17 cellular contexts compared by ENCODE assay signal in genomic region chr6:52610745-52611355, GRCh38. TPM values are rescaled to one million over a fixed set of nuclear protein-coding genes. Genes with fewer than 3 reads are reported as not detected.
DNase-seq lines count a peak whose midpoint lies in the region; ATAC-seq, FAIRE-seq and TF ChIP-seq lines count a peak whose summit lies in the region.
"Had no signal": no experiment of that assay in that cellular context is flagged by ENCODE, and none has a peak within 500 bp of the region (broad histone marks: within the 10 kb centered on the region; RNA-seq: fewer than 3 reads in every experiment).

No MANE protein-coding gene starts in this region.

- no peak overlapping the region for H3K14ac ChIP-seq in mesenchymal stem cell (ENCODE audit: low read length in 2 of 2)

- H3K9me3 Mint-ChIP-seq in activated T-helper 17 cell treated with anti-CD3 and anti-CD28 coated beads, Interleukin-2, amount 50 U/mL, for 72 hours = no peaks in the 10 kb centered on the region
- H3K9me3 Mint-ChIP-seq in glutamatergic neuron (ENCODE audit: unreplicated experiment) = no peaks in the 10 kb centered on the region

- no peak for TF ChIP-seq CTCF in bronchial epithelial cell (IDR thresholded peaks at IDR 0.05; ENCODE audit: insufficient read depth, low read length, severe bottlenecking)
- TF ChIP-seq CTCF in glutamatergic neuron (IDR thresholded peaks at IDR 0.05; ENCODE audit: partially characterized antibody, unreplicated experiment) = no peak

- peak overlapping the region; percentile 61 for H4K8ac ChIP-seq in mesenchymal stem cell (ENCODE audit: low read length)

- peak overlapping the region; percentile 78 for H2BK120ac ChIP-seq in mesenchymal stem cell (ENCODE audit: low read depth, low read length)

- no peaks in the 10 kb centered on the region for H3K36me3 ChIP-seq in bronchial epithelial cell (ENCODE audit: control insufficient read depth, insufficient read depth, low read length)
- H3K36me3 ChIP-seq in mesenchymal stem cell (ENCODE audit: control insufficient read depth in 1 of 2, insufficient read depth in 2 of 2, low read depth in 1 of 2, low read length in 2 of 2) = no peaks in the 10 kb centered on the region
- H3K36me3 ChIP-seq: BE2C, stomach had no signal

- no peaks in the 10 kb centered on the region for H3K9me3 ChIP-seq in mesenchymal stem cell (ENCODE audit: control insufficient read depth, low read length)
- H3K9me3 ChIP-seq: BE2C, body of pancreas, stomach had no signal

- DNase-seq in GM04503 (ENCODE audit: low read depth) (peak; percentile 28), NCI-H226 (peak; percentile 34), bronchial epithelial cell (ENCODE audit: low read depth) (peak; percentile 70), mesenchymal stem cell (peak; percentile 84), glutamatergic neuron (no peak)
- no peak for DNase-seq in activated naive CD4-positive, alpha-beta T cell treated with anti-CD3 and anti-CD28 coated beads, Interleukin-2, amount 50 U/mL, for 16 hours
- DNase-seq in activated CD8-positive, alpha-beta memory T cell treated with anti-CD3 and anti-CD28 coated beads for 24 hours = no peak
- DNase-seq: activated CD4-positive, alpha-beta T cell treated with anti-CD3 and anti-CD28 coated beads for 4 hours; BE2C; body of pancreas; DND-41; NCI-H1092 treated with DMSO at 0.1 percent for 48 hours; NCI-H345; stomach had no signal

- H3K79me1 ChIP-seq in mesenchymal stem cell (replicated peaks; ENCODE audit: low read length, poor library complexity, severe bottlenecking) = no peaks in the 10 kb centered on the region

- ATAC-seq in activated T-helper 17 cell treated with anti-CD3 and anti-CD28 coated beads, Interleukin-2, amount 50 U/mL, for 72 hours (replicated peaks) = no peak
- ATAC-seq: body of pancreas had no signal

- H4K91ac ChIP-seq in mesenchymal stem cell (ENCODE audit: low read length) = no peak overlapping the region

- no peak overlapping the region for H2BK5ac ChIP-seq in mesenchymal stem cell (ENCODE audit: low read depth, low read length, poor library complexity, severe bottlenecking)

- H3K4me1 ChIP-seq in mesenchymal stem cell (ENCODE audit: control insufficient read depth, insufficient read depth, low read depth, low read length) = peaks cover 2% of the 10 kb centered on the region
- H3K4me1 ChIP-seq: body of pancreas had no signal

- H3K4me3 ChIP-seq in bronchial epithelial cell (ENCODE audit: low read depth, low read length) (no peak overlapping the region), mesenchymal stem cell (ENCODE audit: insufficient read depth in 1 of 2, low read depth in 1 of 2, low read length in 2 of 2) (peak overlapping the region in 1 of 2 experiments; percentile 3)
- H3K4me3 ChIP-seq: body of pancreas, stomach had no signal

- H3K4ac ChIP-seq in mesenchymal stem cell (ENCODE audit: low read depth in 1 of 2, low read length in 2 of 2) = peak overlapping the region in 1 of 2 experiments; percentile 9

- H2AK5ac ChIP-seq in mesenchymal stem cell (ENCODE audit: low read length, severe bottlenecking) = no peak overlapping the region

- H3K23ac ChIP-seq in mesenchymal stem cell (ENCODE audit: low read length in 2 of 2) = no peak overlapping the region

- H3K27ac ChIP-seq in mesenchymal stem cell (ENCODE audit: low read length, poor library complexity, severe bottlenecking) = no peak overlapping the region
- H3K27ac ChIP-seq: body of pancreas, stomach had no signal

- no peak for FAIRE-seq in bronchial epithelial cell (lab: Jason Lieb, UNC)
- FAIRE-seq: GM19239 had no signal

- H3K27me3 Mint-ChIP-seq in activated T-helper 17 cell treated with anti-CD3 and anti-CD28 coated beads, Interleukin-2, amount 50 U/mL, for 72 hours = peaks cover 7% of the 10 kb centered on the region
- H3K27me3 Mint-ChIP-seq in glutamatergic neuron (ENCODE audit: unreplicated experiment) = no peaks in the 10 kb centered on the region

- H3K4me3 Mint-ChIP-seq in activated T-helper 17 cell treated with anti-CD3 and anti-CD28 coated beads, Interleukin-2, amount 50 U/mL, for 72 hours = no peak overlapping the region
- no peak overlapping the region for H3K4me3 Mint-ChIP-seq in glutamatergic neuron (ENCODE audit: unreplicated experiment)
- H3K4me3 Mint-ChIP-seq: T-helper 1 cell treated with Interleukin-12 subunit alpha and Interleukin-12 subunit beta and Interleukin-4 antibody, amounts not matched to agents 30 μg/mL and 1 μg/mL, for 36 hours had no signal

- H3K27ac Mint-ChIP-seq in activated T-helper 17 cell treated with anti-CD3 and anti-CD28 coated beads, Interleukin-2, amount 50 U/mL, for 72 hours = no peak overlapping the region
- H3K27ac Mint-ChIP-seq in glutamatergic neuron (ENCODE audit: unreplicated experiment) = no peak overlapping the region
- H3K27ac Mint-ChIP-seq: T-helper 1 cell treated with Interleukin-12 subunit alpha and Interleukin-12 subunit beta and Interleukin-4 antibody, amounts not matched to agents 30 μg/mL and 1 μg/mL, for 36 hours had no signal

- WGBS in mesenchymal stem cell = 52% methylated on average over 4 of the region's 5 CpGs

- H3K4me2 ChIP-seq in mesenchymal stem cell (ENCODE audit: low read length, poor library complexity, severe bottlenecking) = no peak overlapping the region

- H3K36me3 Mint-ChIP-seq in activated T-helper 17 cell treated with anti-CD3 and anti-CD28 coated beads, Interleukin-2, amount 50 U/mL, for 72 hours (ENCODE audit: low read depth) = no peaks in the 10 kb centered on the region
- no peaks in the 10 kb centered on the region for H3K36me3 Mint-ChIP-seq in glutamatergic neuron (ENCODE audit: unreplicated experiment)

- H3K4me1 Mint-ChIP-seq in activated T-helper 17 cell treated with anti-CD3 and anti-CD28 coated beads, Interleukin-2, amount 50 U/mL, for 72 hours = no peaks in the 10 kb centered on the region
- no peaks in the 10 kb centered on the region for H3K4me1 Mint-ChIP-seq in glutamatergic neuron (ENCODE audit: low read depth, unreplicated experiment)

- no peak overlapping the region for H3K9ac ChIP-seq in mesenchymal stem cell (ENCODE audit: low read length)

- H3K27me3 ChIP-seq in bronchial epithelial cell (ENCODE audit: control insufficient read depth, insufficient read depth, low read length) = no peaks in the 10 kb centered on the region
- H3K27me3 ChIP-seq in mesenchymal stem cell (ENCODE audit: control insufficient read depth in 1 of 2, insufficient read depth in 1 of 2, low read length in 2 of 2) = no peaks in the 10 kb centered on the region
- H3K27me3 ChIP-seq: BE2C, body of pancreas, stomach had no signal

- H2BK12ac ChIP-seq in mesenchymal stem cell (ENCODE audit: low read length in 2 of 2) = peak overlapping the region in 1 of 2 experiments; percentile 14

- H2AFZ ChIP-seq in mesenchymal stem cell (ENCODE audit: low read depth, low read length) = no peak overlapping the region

- no peak overlapping the region for H2BK15ac ChIP-seq in mesenchymal stem cell (ENCODE audit: low read depth, poor library complexity, severe bottlenecking)

- peak overlapping the region; percentile 48 to 60 for H3K18ac ChIP-seq in mesenchymal stem cell (ENCODE audit: low read depth in 1 of 2, low read length in 2 of 2)

RNA-seq across cellular contexts. Expression of gene TRAM2, which starts 34.0 kb away (rescaled TPM):
- total RNA-seq in bronchial epithelial cell (3.2 and 4.2 TPM in 2 replicates), glutamatergic neuron (ENCODE audit: unreplicated experiment) (16.2 TPM)
- polyA plus RNA-seq in mesenchymal stem cell (2013, experiment 1 of 2) = 133 TPM
- 130 TPM for polyA plus RNA-seq in mesenchymal stem cell (2013, experiment 2 of 2)
- total RNA-seq in activated T-helper 17 cell treated with anti-CD3 and anti-CD28 coated beads, Interleukin-2, amount 50 U/mL, for 72 hours = 1 to 10 TPM; 1.7 to 5.4 TPM

Comparison
In these comparisons a context has a peak if more than half of its experiments do, and no peak if none do; other contexts are left out.
1. DNase-seq: peak in GM04503 (single experiment), NCI-H226 (single experiment), bronchial epithelial cell (single experiment) and mesenchymal stem cell (single experiment); none in activated naive CD4-positive, alpha-beta T cell treated with anti-CD3 and anti-CD28 coated beads, Interleukin-2, amount 50 U/mL, for 16 hours (single experiment), activated CD8-positive, alpha-beta memory T cell treated with anti-CD3 and anti-CD28 coated beads for 24 hours (single experiment) and glutamatergic neuron (single experiment).